ENCODE assay signal across 1 cellular context in the genomic region with DNA sequence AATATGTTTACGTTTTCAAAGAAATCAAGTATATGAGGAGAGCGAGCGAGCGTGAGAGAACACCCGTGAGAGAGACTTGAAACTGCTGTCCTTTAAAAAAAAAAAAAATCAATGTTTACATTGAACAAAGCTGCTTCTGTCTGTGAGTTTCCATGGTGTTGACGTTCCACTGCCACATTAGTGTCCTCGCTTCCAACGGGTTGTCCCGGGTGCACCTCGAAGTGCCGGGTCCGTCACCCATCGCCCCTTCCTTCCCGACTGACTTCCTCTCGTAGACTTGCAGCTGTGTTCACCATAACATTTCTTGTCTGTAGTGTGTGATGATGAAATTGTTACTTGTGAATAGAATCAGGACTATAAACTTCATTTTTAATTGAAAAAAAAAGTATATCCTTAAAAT.
TF ChIP-seq lines count a peak whose summit lies in the region.

No MANE protein-coding gene starts in this region.

TF ChIP-seq in HepG2, 621 proteins besides CTCF, POLR2A, EP300 and RAD21:
- TF ChIP-seq, protein P1, sequence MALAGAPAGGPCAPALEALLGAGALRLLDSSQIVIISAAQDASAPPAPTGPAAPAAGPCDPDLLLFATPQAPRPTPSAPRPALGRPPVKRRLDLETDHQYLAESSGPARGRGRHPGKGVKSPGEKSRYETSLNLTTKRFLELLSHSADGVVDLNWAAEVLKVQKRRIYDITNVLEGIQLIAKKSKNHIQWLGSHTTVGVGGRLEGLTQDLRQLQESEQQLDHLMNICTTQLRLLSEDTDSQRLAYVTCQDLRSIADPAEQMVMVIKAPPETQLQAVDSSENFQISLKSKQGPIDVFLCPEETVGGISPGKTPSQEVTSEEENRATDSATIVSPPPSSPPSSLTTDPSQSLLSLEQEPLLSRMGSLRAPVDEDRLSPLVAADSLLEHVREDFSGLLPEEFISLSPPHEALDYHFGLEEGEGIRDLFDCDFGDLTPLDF (CRISPR knock-in tag; IDR thresholded peaks at IDR 0.05) = no peak
- TF ChIP-seq, protein P2, sequence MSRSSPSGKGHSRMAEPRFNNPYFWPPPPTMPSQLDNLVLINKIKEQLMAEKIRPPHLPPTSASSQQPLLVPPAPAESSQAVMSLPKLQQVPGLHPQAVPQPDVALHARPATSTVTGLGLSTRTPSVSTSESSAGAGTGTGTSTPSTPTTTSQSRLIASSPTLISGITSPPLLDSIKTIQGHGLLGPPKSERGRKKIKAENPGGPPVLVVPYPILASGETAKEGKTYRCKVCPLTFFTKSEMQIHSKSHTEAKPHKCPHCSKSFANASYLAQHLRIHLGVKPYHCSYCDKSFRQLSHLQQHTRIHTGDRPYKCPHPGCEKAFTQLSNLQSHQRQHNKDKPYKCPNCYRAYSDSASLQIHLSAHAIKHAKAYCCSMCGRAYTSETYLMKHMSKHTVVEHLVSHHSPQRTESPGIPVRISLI (CRISPR knock-in tag; IDR thresholded peaks at IDR 0.05; ENCODE audit: borderline replicate concordance) = 0 out of 2 replicates have a peak, but pooled peaks have one; percentile 28
- TF ChIP-seq PAWR (CRISPR knock-in tag; IDR thresholded peaks at IDR 0.05; ENCODE audit: borderline replicate concordance) (no peak), ZNF317 (CRISPR knock-in tag; IDR thresholded peaks at IDR 0.05) (peak; percentile 91)
